ENCODE assay signal across 8 cellular contexts in genomic region chr20:63230800-63231268, GRCh38. TPM values are rescaled to one million over a fixed set of nuclear protein-coding genes. Genes with fewer than 3 reads are reported as not detected.
DNase-seq lines count a peak whose midpoint lies in the region; ATAC-seq and TF ChIP-seq lines count a peak whose summit lies in the region.

No MANE protein-coding gene starts in this region.

- no peak overlapping the region for H3K4me3 Mint-ChIP-seq in osteocyte (ENCODE audit: unreplicated experiment)
- H3K4me3 Mint-ChIP-seq in T-helper 17 cell: no peak overlapping the region

- DNase-seq in GM13976 (ENCODE audit: low spot score) (no peak), SHP77 (lab: John Stamatoyannopoulos, UW) (peak; percentile 86 to 93), fibroblast of the conjunctiva (ENCODE audit: low read depth) (peak; percentile 41), osteocyte (ENCODE audit: extremely low spot score, unreplicated experiment) (no peak), T1000 (lab: John Stamatoyannopoulos, UW) (no peak), A172 (ENCODE audit: low spot score) (no peak), putamen (ENCODE audit: low spot score) (no peak), T-helper 17 cell (no peak)

- TF ChIP-seq CTCF in GM13976 (IDR thresholded peaks at IDR 0.05; ENCODE audit: borderline replicate concordance, control extremely low read depth, extremely low read depth, insufficient read depth, missing control alignments): peak; percentile 47
- peak; percentile 65 for TF ChIP-seq CTCF in osteocyte (IDR thresholded peaks at IDR 0.05)

- H3K27ac Mint-ChIP-seq in osteocyte (ENCODE audit: unreplicated experiment) (peak overlapping the region; percentile 18), T-helper 17 cell (no peak overlapping the region)

- no peaks in the 10 kb centered on the region for H3K36me3 Mint-ChIP-seq in osteocyte (ENCODE audit: unreplicated experiment)
- no peaks in the 10 kb centered on the region for H3K36me3 Mint-ChIP-seq in T-helper 17 cell (ENCODE audit: low read depth)

- no peaks in the 10 kb centered on the region for H3K27me3 Mint-ChIP-seq in osteocyte (ENCODE audit: unreplicated experiment)
- peaks cover 48% of the 10 kb centered on the region for H3K27me3 Mint-ChIP-seq in T-helper 17 cell

- no peaks in the 10 kb centered on the region for H3K9me3 Mint-ChIP-seq in osteocyte (ENCODE audit: unreplicated experiment)

- in situ Hi-C loops in GM13976 (cut with MboI; ENCODE audit: low sequenced_read_pairs, unreplicated experiment): no loop called here

- peaks cover 38% of the 10 kb centered on the region for H3K4me1 Mint-ChIP-seq in osteocyte (ENCODE audit: unreplicated experiment)
- H3K4me1 Mint-ChIP-seq in T-helper 17 cell: no peaks in the 10 kb centered on the region

- ATAC-seq in T-helper 17 cell: no peak

- H3K9me3 ChIP-seq in T-helper 17 cell (ENCODE audit: control insufficient read depth, low read length, poor library complexity, severe bottlenecking): no peaks in the 10 kb centered on the region

RNA-seq across cellular contexts. Expression of gene BIRC7, which starts 4.9 kb away (rescaled TPM):
- total RNA-seq in osteocyte (not detected in 2 replicates), T-helper 17 cell (not detected)
- 0.19 TPM in 1 of 2 replicates, not detected in the other for total RNA-seq in A172 (2014; rRNA removed; shearing (Covaris generic))

RNA-seq across cellular contexts. Expression of gene YTHDF1, which starts 14.9 kb away (rescaled TPM):
- total RNA-seq in osteocyte (44.9 and 46.8 TPM in 2 replicates), T-helper 17 cell (10 to 100 TPM; 30.0 to 41.4 TPM)
- total RNA-seq in A172 (2014; rRNA removed; shearing (Covaris generic)): 21.7 and 27.0 TPM in 2 replicates

RNA-seq across cellular contexts. Expression of gene NKAIN4, which starts 23.4 kb away (rescaled TPM):
- total RNA-seq in osteocyte (0.62 TPM in 1 of 2 replicates, not detected in the other), T-helper 17 cell (not detected)
- total RNA-seq in A172 (2014; rRNA removed; shearing (Covaris generic)): not detected in 2 replicates

RNA-seq across cellular contexts. Expression of gene ARFGAP1, which starts 41.8 kb away (rescaled TPM):
- total RNA-seq in osteocyte: 116 and 119 TPM in 2 replicates
- total RNA-seq in A172 (2014; rRNA removed; shearing (Covaris generic)): 64.4 and 65.8 TPM in 2 replicates
- total RNA-seq in T-helper 17 cell: 100 to 1,000 TPM; 108 to 128 TPM

Comparison
In these comparisons a context has a peak if more than half of its experiments do, and no peak if none do; other contexts are left out.
1. DNase-seq: peak in SHP77 (2 of 2) and fibroblast of the conjunctiva (single experiment); none in GM13976 (single experiment), osteocyte (single experiment), T1000 (single experiment), A172 (single experiment), putamen (single experiment) and T-helper 17 cell (0 of 3).